8 cellular contexts compared by ENCODE assay signal in genomic region chr12:57127710-57128518, GRCh38. TPM values are rescaled to one million over a fixed set of nuclear protein-coding genes. Genes with fewer than 3 reads are reported as not detected.
DNase-seq lines count a peak whose midpoint lies in the region; ATAC-seq and TF ChIP-seq lines count a peak whose summit lies in the region.

Gene LRP1, plus strand, starts transcription at chr12:57128483. Its CDS starts 482 bp downstream, at chr12:57128965.

- H3K27me3 ChIP-seq in kidney epithelial cell (ENCODE audit: control insufficient read depth, insufficient read depth, low read length), result peaks cover 2% of the 10 kb centered on the region

- H3K36me3 Mint-ChIP-seq in chondrocyte (ENCODE audit: low read depth), result no peaks in the 10 kb centered on the region

- no peaks in the 10 kb centered on the region for H3K36me3 ChIP-seq in kidney epithelial cell (ENCODE audit: control insufficient read depth, insufficient read depth, low read length)

- ATAC-seq in GM21576 (IDR thresholded peaks at IDR 0.05; ENCODE audit: unreplicated experiment), result no peak

- peak within 1 kb of the TSS; percentile 87 for H3K4me3 Mint-ChIP-seq in chondrocyte (ENCODE audit: unreplicated experiment)

- no peaks in the 10 kb centered on the region for H3K27me3 Mint-ChIP-seq in chondrocyte (ENCODE audit: low read depth)

- no peaks in the 10 kb centered on the region for H3K9me3 Mint-ChIP-seq in chondrocyte (ENCODE audit: low read depth)

- peak within 1 kb of the TSS; percentile 96 for H3K27ac Mint-ChIP-seq in chondrocyte (ENCODE audit: unreplicated experiment)

- peak within 1 kb of the TSS; percentile 79 for H3K4me3 ChIP-seq in kidney epithelial cell (ENCODE audit: low read depth, low read length)

- peaks cover 49% of the 10 kb centered on the region for H3K4me1 Mint-ChIP-seq in chondrocyte (ENCODE audit: low read depth)

- TF ChIP-seq CTCF in chondrocyte (IDR thresholded peaks at IDR 0.05), result no peak
- no peak for TF ChIP-seq CTCF in kidney epithelial cell (IDR thresholded peaks at IDR 0.05; ENCODE audit: insufficient read depth, low read length, poor library complexity, severe bottlenecking)

- peak; percentile 36 to 48 for DNase-seq in NOMO-1 (lab: John Stamatoyannopoulos, UW; ENCODE audit: unreplicated experiment in 2 of 2)
- DNase-seq in NOMO-1 treated with dmso at 0.1 percent for 144 hours (lab: John Stamatoyannopoulos, UW; ENCODE audit: unreplicated experiment), result no peak
- peak; percentile 86 for DNase-seq in NCI-H2171 (lab: John Stamatoyannopoulos, UW)
- DNase-seq in activated CD4-positive, alpha-beta T cell treated with anti-CD3 and anti-CD28 coated beads for 48 hours, result peak; percentile 76
- no peak for DNase-seq in chondrocyte (ENCODE audit: low spot score)
- DNase-seq in kidney epithelial cell (ENCODE audit: low read depth), result no peak
- peak; percentile 38 to 68 (median 55) for DNase-seq in stimulated activated CD4-positive, alpha-beta T cell treated with anti-CD3 and anti-CD28 coated beads, Interleukin-12 subunit alpha, Interleukin-12 subunit beta, amount 100 ng/mL, for 48 hours (ENCODE audit: low read depth in 2 of 3, low spot score in 1 of 3)

RNA-seq across cellular contexts. Expression of gene LRP1, which starts in this region (rescaled TPM):
- total RNA-seq in chondrocyte (448 to 583 TPM (median 463 TPM) in 3 replicates), kidney epithelial cell (40.2 and 53.6 TPM in 2 replicates)

Comparison
In these comparisons a context has a peak if more than half of its experiments do, and no peak if none do; other contexts are left out.
1. DNase-seq: peak in NOMO-1 (2 of 2), NCI-H2171 (single experiment), activated CD4-positive, alpha-beta T cell treated with anti-CD3 and anti-CD28 coated beads for 48 hours (single experiment) and stimulated activated CD4-positive, alpha-beta T cell treated with anti-CD3 and anti-CD28 coated beads, Interleukin-12 subunit alpha, Interleukin-12 subunit beta, amount 100 ng/mL, for 48 hours (3 of 3); none in NOMO-1 treated with dmso at 0.1 percent for 144 hours (single experiment), chondrocyte (single experiment) and kidney epithelial cell (single experiment).